ENCODE assay signal across 8 cellular contexts in genomic region chr17:36544320-36545092, GRCh38. TPM values are rescaled to one million over a fixed set of nuclear protein-coding genes. Genes with fewer than 3 reads are reported as not detected.
DNase-seq lines count a peak whose midpoint lies in the region; ATAC-seq and TF ChIP-seq lines count a peak whose summit lies in the region.

Gene GGNBP2 (plus strand): TSS chr17:36544919. CDS start chr17:36545725, 806 bp downstream.

- no peak for TF ChIP-seq CTCF in esophagus muscularis mucosa (IDR thresholded peaks at IDR 0.05)

- H3K4me1 Mint-ChIP-seq in activated T-cell treated with anti-CD3 and anti-CD28 coated beads, Interleukin-2, amount 50 U/mL, for 72 hours (ENCODE audit: low read depth) = peaks cover 22% of the 10 kb centered on the region

- intact Hi-C loops in esophagus muscularis mucosa (cut with DNase I) = loop anchor here (2.0 kb wide), 1 partner anchor 56 kb away; the partner anchor contains the start of gene MRM1

- H3K9me3 ChIP-seq in esophagus muscularis mucosa = no peaks in the 10 kb centered on the region

- H3K4me1 ChIP-seq in esophagus muscularis mucosa = peaks cover 39 to 51% (median 49%) of the 10 kb centered on the region in 4 donors

- H3K4me3 ChIP-seq in esophagus muscularis mucosa = peak within 1 kb of the TSS; percentile 98 to 100 (median 100)

- peak within 1 kb of the TSS; percentile 92 to 98 for H3K4me3 Mint-ChIP-seq in activated T-cell treated with anti-CD3 and anti-CD28 coated beads, Interleukin-2, amount 50 U/mL, for 72 hours

- H3K9me3 Mint-ChIP-seq in activated T-cell treated with anti-CD3 and anti-CD28 coated beads, Interleukin-2, amount 50 U/mL, for 72 hours = no peaks in the 10 kb centered on the region

- H3K27ac Mint-ChIP-seq in activated T-cell treated with anti-CD3 and anti-CD28 coated beads, Interleukin-2, amount 50 U/mL, for 72 hours = peak within 1 kb of the TSS; percentile 96

- peak; percentile 51 for ATAC-seq in GM21825 (IDR thresholded peaks at IDR 0.05; ENCODE audit: unreplicated experiment)
- ATAC-seq in activated T-cell treated with anti-CD3 and anti-CD28 coated beads, Interleukin-2, amount 50 U/mL, for 72 hours (replicated peaks in 1 of 2) = peak; percentile 70 to 72

- 0% methylated on average over 15 of the region's 72 CpGs for WGBS in esophagus muscularis mucosa

- TF ChIP-seq EP300 in esophagus muscularis mucosa (IDR thresholded peaks at IDR 0.05) = no peak

- peak within 1 kb of the TSS; percentile 100 for H3K27ac ChIP-seq in esophagus muscularis mucosa (replicated peaks in 1 of 4)

- no peaks in the 10 kb centered on the region for H3K27me3 ChIP-seq in esophagus muscularis mucosa

- TF ChIP-seq POLR2A in esophagus muscularis mucosa (IDR thresholded peaks at IDR 0.05; ENCODE audit: low read depth) = peak; percentile 72

- DNase-seq in DMS53 treated with DMSO at 0.1 percent for 48 hours (lab: John Stamatoyannopoulos, UW; ENCODE audit: unreplicated experiment) (peak; percentile 47), Kasumi-1 (lab: John Stamatoyannopoulos, UW) (peak; percentile 75 to 84), RKO (ENCODE audit: low spot score) (peak; percentile 92), esophagus muscularis mucosa (ENCODE audit: extremely low spot score) (peak; percentile 98), myocyte (ENCODE audit: low read depth) (peak; percentile 95)
- DNase-seq in activated T-cell treated with anti-CD3 and anti-CD28 coated beads, Interleukin-2, amount 50 U/mL, for 72 hours = peak; percentile 98 to 99
- DNase-seq in stimulated activated CD8-positive, alpha-beta memory T cell treated with anti-CD3 and anti-CD28 coated beads, Interleukin-7, amount 100 ng/mL, for 24 hours (ENCODE audit: low read depth) = peak; percentile 78

- H3K36me3 Mint-ChIP-seq in activated T-cell treated with anti-CD3 and anti-CD28 coated beads, Interleukin-2, amount 50 U/mL, for 72 hours (ENCODE audit: insufficient read depth in 2 of 2) = peaks cover 6 to 21% of the 10 kb centered on the region in 2 donors

- H3K27me3 Mint-ChIP-seq in activated T-cell treated with anti-CD3 and anti-CD28 coated beads, Interleukin-2, amount 50 U/mL, for 72 hours (ENCODE audit: low read depth) = no peaks in the 10 kb centered on the region

- peaks cover 0 to 5% (median 2%) of the 10 kb centered on the region in 4 donors for H3K36me3 ChIP-seq in esophagus muscularis mucosa

RNA-seq across cellular contexts. Expression of gene GGNBP2, which starts in this region (rescaled TPM):
- total RNA-seq in activated T-cell treated with anti-CD3 and anti-CD28 coated beads, Interleukin-2, amount 50 U/mL, for 72 hours = 100 to 1,000 TPM; 156 to 173 TPM
- total RNA-seq in esophagus muscularis mucosa = 10 to 100 TPM; 41.6 to 55.8 (median 54.2) TPM
- 42.4 and 61.4 TPM in 2 replicates for total RNA-seq in myocyte
- 40.0 TPM for polyA plus RNA-seq in myocyte (2012)

Comparison
In these comparisons a context has a peak if more than half of its experiments do, and no peak if none do; other contexts are left out.
1. Peak in every context shown above with its lines: DNase-seq, ATAC-seq, H3K4me3 ChIP-seq and H3K27ac ChIP-seq.
2. DNase-seq: peak in every context shown above with its lines; median percentile 98 in activated T-cell treated with anti-CD3 and anti-CD28 coated beads, Interleukin-2, amount 50 U/mL, for 72 hours; 98 in esophagus muscularis mucosa; 95 in myocyte; 92 in RKO; 80 in Kasumi-1; 78 in stimulated activated CD8-positive, alpha-beta memory T cell treated with anti-CD3 and anti-CD28 coated beads, Interleukin-7, amount 100 ng/mL, for 24 hours; 47 in DMS53 treated with DMSO at 0.1 percent for 48 hours.